In the genomic region with DNA sequence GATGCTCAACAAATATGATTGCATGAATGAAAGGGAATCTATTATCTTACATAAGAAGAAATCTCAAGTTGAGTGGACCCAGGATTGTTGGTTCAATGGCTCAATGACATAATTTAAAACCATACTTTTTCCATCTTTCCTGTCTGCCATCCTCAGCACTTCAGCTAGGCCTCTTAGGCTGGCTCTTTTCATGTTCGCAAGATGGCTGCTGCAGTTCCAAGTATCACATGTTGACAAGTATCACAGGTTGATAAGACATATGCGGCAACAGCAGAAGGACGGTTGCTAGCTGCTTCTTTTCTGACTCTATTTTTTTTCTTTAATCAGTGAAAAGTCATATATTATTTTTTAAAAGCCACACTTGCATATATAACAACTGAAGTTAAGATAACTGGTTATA, we compare ENCODE assay signal across 17 cellular contexts.
DNase-seq lines count a peak whose midpoint lies in the region; ATAC-seq and TF ChIP-seq lines count a peak whose summit lies in the region.
"Had no signal": no experiment of that assay in that cellular context is flagged by ENCODE, and none has a peak within 500 bp of the region (broad histone marks: within the 10 kb centered on the region; RNA-seq: fewer than 3 reads in every experiment).

No MANE protein-coding gene starts in this region.

- H2BK5ac ChIP-seq in mesendoderm (ENCODE audit: low read length) (no peak overlapping the region), neuronal stem cell (ENCODE audit: low read length) (no peak overlapping the region)

- H3K56ac ChIP-seq in mesendoderm (ENCODE audit: low read length), result no peak overlapping the region

- no peak for DNase-seq in RWPE1 (ENCODE audit: low spot score)
- no peak for DNase-seq in mesendoderm
- no peak for DNase-seq in neuronal stem cell (ENCODE audit: low spot score)
- DNase-seq in T-helper 1 cell, result no peak
- no peak for DNase-seq in stimulated activated CD4-positive, alpha-beta T cell treated with anti-CD3 and anti-CD28 coated beads, Interleukin-4, amount 100 ng/mL, for 24 hours
- DNase-seq: C1 segment of cervical spinal cord; Calu3; CD4-positive, alpha-beta memory T cell; COR-L47; DMS53; DMS79 treated with DMSO at 0.1 percent for 48 hours; GF-D8; GM23248; H9 had no signal

- no peak overlapping the region for H4K8ac ChIP-seq in mesendoderm (ENCODE audit: low read depth, low read length)
- H4K8ac ChIP-seq in neuronal stem cell (ENCODE audit: low read depth, low read length), result no peak overlapping the region

- H2AK5ac ChIP-seq in mesendoderm (ENCODE audit: low read length) (no peak overlapping the region), neuronal stem cell (ENCODE audit: low read depth, low read length) (no peak overlapping the region)

- ATAC-seq in activated T-helper 17 cell treated with anti-CD3 and anti-CD28 coated beads, Interleukin-2, amount 50 U/mL, for 72 hours (replicated peaks), result no peak
- ATAC-seq in GM21381 (IDR thresholded peaks at IDR 0.05; ENCODE audit: unreplicated experiment), result no peak
- ATAC-seq: HCT116 had no signal

- H3K23ac ChIP-seq in mesendoderm (ENCODE audit: low read length) (no peak overlapping the region), neuronal stem cell (ENCODE audit: low read depth, low read length, poor library complexity) (no peak overlapping the region)

- no peak overlapping the region for H2BK120ac ChIP-seq in mesendoderm (ENCODE audit: low read depth, low read length)
- H2BK120ac ChIP-seq in neuronal stem cell (ENCODE audit: low read depth, low read length), result no peak overlapping the region

- no peak overlapping the region for H3K4me2 ChIP-seq in mesendoderm (ENCODE audit: low read length)
- H3K4me2 ChIP-seq in neuronal stem cell (ENCODE audit: insufficient read depth, low read length, poor library complexity, severe bottlenecking), result no peak overlapping the region

- H4K5ac ChIP-seq in mesendoderm (ENCODE audit: low read length), result no peak overlapping the region

- WGBS in mesendoderm (ENCODE audit: extremely low coverage, insufficient coverage, low lambda C conversion rate), result no CpG with 5 or more reads among the region's 3 CpGs
- no CpG with 5 or more reads among the region's 3 CpGs for WGBS in neuronal stem cell (ENCODE audit: extremely low coverage in 2 of 2, insufficient read length in 2 of 2, insufficient replicate concordance in 1 of 2), 2 donors

- H3K27me3 Mint-ChIP-seq in activated T-helper 17 cell treated with anti-CD3 and anti-CD28 coated beads, Interleukin-2, amount 50 U/mL, for 72 hours, result no peaks in the 10 kb centered on the region
- H3K27me3 Mint-ChIP-seq: CD4-positive, alpha-beta memory T cell had no signal

- peak overlapping the region; percentile 4 for H3K27ac Mint-ChIP-seq in activated T-helper 17 cell treated with anti-CD3 and anti-CD28 coated beads, Interleukin-2, amount 50 U/mL, for 72 hours
- H3K27ac Mint-ChIP-seq: CD4-positive, alpha-beta memory T cell; H9 had no signal

- no peak overlapping the region for H2AFZ ChIP-seq in neuronal stem cell (ENCODE audit: low read length)
- H2AFZ ChIP-seq: GM23248 had no signal

- H3K79me2 ChIP-seq in mesendoderm (ENCODE audit: control insufficient read depth, insufficient read depth, low read length), result no peaks in the 10 kb centered on the region

- peaks cover under 1% of the 10 kb centered on the region for H3K9me3 Mint-ChIP-seq in activated T-helper 17 cell treated with anti-CD3 and anti-CD28 coated beads, Interleukin-2, amount 50 U/mL, for 72 hours
- H3K9me3 Mint-ChIP-seq: CD4-positive, alpha-beta memory T cell; H9 had no signal

- no peaks in the 10 kb centered on the region for H3K79me1 ChIP-seq in mesendoderm (ENCODE audit: low read length)
- H3K79me1 ChIP-seq in neuronal stem cell (ENCODE audit: low read depth, low read length), result no peaks in the 10 kb centered on the region

- H3K27ac ChIP-seq in RWPE1, result peak overlapping the region; percentile 51; the same call in 1 of the 2 replicates
- no peak overlapping the region for H3K27ac ChIP-seq in mesendoderm (ENCODE audit: low read depth, low read length)
- H3K27ac ChIP-seq in neuronal stem cell (replicated peaks; ENCODE audit: low read length), result no peak overlapping the region
- H3K27ac ChIP-seq: GM23248 had no signal

- no peaks in the 10 kb centered on the region for H3K27me3 ChIP-seq in mesendoderm (ENCODE audit: insufficient read depth, low read length, poor library complexity)
- no peaks in the 10 kb centered on the region for H3K27me3 ChIP-seq in neuronal stem cell (ENCODE audit: control insufficient read depth in 3 of 3, insufficient read depth in 3 of 3, low read depth in 1 of 3, low read length in 3 of 3)

- H3K18ac ChIP-seq in mesendoderm (ENCODE audit: low read length) (peak overlapping the region; percentile 71), neuronal stem cell (ENCODE audit: low read length) (no peak overlapping the region)

- H2BK12ac ChIP-seq in neuronal stem cell (ENCODE audit: low read length), result peak overlapping the region; percentile 1

- H3K4me3 ChIP-seq in mesendoderm (ENCODE audit: low read length) (no peak overlapping the region), neuronal stem cell (ENCODE audit: low read length in 2 of 2) (no peak overlapping the region)
- H3K4me3 ChIP-seq: GM23248 had no signal

- H3K36me3 Mint-ChIP-seq in activated T-helper 17 cell treated with anti-CD3 and anti-CD28 coated beads, Interleukin-2, amount 50 U/mL, for 72 hours (ENCODE audit: low read depth), result no peaks in the 10 kb centered on the region
- H3K36me3 Mint-ChIP-seq: CD4-positive, alpha-beta memory T cell had no signal

- H2BK15ac ChIP-seq in mesendoderm (replicated peaks; ENCODE audit: low read depth) (no peak overlapping the region), neuronal stem cell (ENCODE audit: low read length) (no peak overlapping the region)

- no peak for TF ChIP-seq CTCF in RWPE1 (conservative IDR thresholded peaks at IDR 0.05; ENCODE audit: low read depth)

- no peak overlapping the region for H3K4me3 Mint-ChIP-seq in activated T-helper 17 cell treated with anti-CD3 and anti-CD28 coated beads, Interleukin-2, amount 50 U/mL, for 72 hours
- H3K4me3 Mint-ChIP-seq: CD4-positive, alpha-beta memory T cell; H9 had no signal

- CTCF ChIA-PET in RWPE1 (lab: Yijun Ruan, JAX), result interaction anchor here (0.7 kb wide), 1 partner anchor 172 kb away, joined by 4 read pairs; no protein-coding TSS in a partner anchor

- no peaks in the 10 kb centered on the region for H3K4me1 Mint-ChIP-seq in activated T-helper 17 cell treated with anti-CD3 and anti-CD28 coated beads, Interleukin-2, amount 50 U/mL, for 72 hours
- H3K4me1 Mint-ChIP-seq: CD4-positive, alpha-beta memory T cell had no signal

- H3K14ac ChIP-seq in neuronal stem cell (ENCODE audit: low read length), result no peak overlapping the region

- POLR2A ChIA-PET in RWPE1 (lab: Yijun Ruan, JAX; ENCODE audit: low non-redundant PET), result no interaction called here

- no peak overlapping the region for H4K91ac ChIP-seq in neuronal stem cell (ENCODE audit: low read depth, low read length, poor library complexity)

- H3K9ac ChIP-seq in mesendoderm (ENCODE audit: low read length) (no peak overlapping the region), neuronal stem cell (ENCODE audit: low read depth, low read length, poor library complexity) (no peak overlapping the region)
- H3K9ac ChIP-seq: GM23248 had no signal

- H3K36me3 ChIP-seq in mesendoderm (ENCODE audit: control insufficient read depth, insufficient read depth, low read length) (no peaks in the 10 kb centered on the region), neuronal stem cell (replicated peaks in 1 of 2; ENCODE audit: control insufficient read depth in 2 of 2, insufficient read depth in 2 of 2, low read length in 2 of 2) (no peaks in the 10 kb centered on the region)

- H3K4me1 ChIP-seq in mesendoderm (ENCODE audit: control insufficient read depth, low read depth, low read length) (peaks cover 7% of the 10 kb centered on the region), neuronal stem cell (ENCODE audit: control insufficient read depth in 2 of 2, insufficient read depth in 1 of 2, low read depth in 1 of 2, low read length in 2 of 2) (peaks cover 0 to 10% of the 10 kb centered on the region in 2 donors)

- H3K4ac ChIP-seq in mesendoderm (ENCODE audit: low read depth, low read length), result no peak overlapping the region
- no peak overlapping the region for H3K4ac ChIP-seq in neuronal stem cell (ENCODE audit: low read length)

- H3K9me3 ChIP-seq in neuronal stem cell (replicated peaks in 1 of 2; ENCODE audit: control insufficient read depth in 2 of 2, insufficient read depth in 1 of 2, low read depth in 1 of 2, low read length in 2 of 2), result no peaks in the 10 kb centered on the region
